In the genomic region with DNA sequence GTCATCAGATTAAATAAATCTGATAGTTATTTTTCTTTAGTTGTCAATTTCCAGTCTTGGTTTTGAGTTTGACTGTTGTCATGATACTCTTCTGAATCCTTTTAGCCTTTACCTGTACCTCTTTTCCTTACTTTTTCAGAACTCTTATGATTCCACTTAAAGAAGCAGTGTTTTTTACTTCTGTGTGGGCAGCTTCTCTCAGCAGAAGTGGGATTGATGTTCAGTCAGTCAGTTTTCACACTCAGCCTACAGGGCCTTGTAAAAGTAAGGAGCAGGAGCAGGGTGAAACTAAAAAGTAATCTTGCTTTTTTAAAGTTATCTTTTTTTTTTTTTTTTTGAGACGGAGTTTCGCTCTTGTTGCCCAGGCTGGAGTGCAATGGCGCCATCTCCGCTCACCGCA, we compare ENCODE assay signal across 1 cellular context.
TF ChIP-seq lines count a peak whose summit lies in the region.

No MANE protein-coding gene starts in this region.

TF ChIP-seq in WTC11, 78 proteins besides CTCF, POLR2A, EP300 and RAD21 (continued from another document):
- TF ChIP-seq, protein P1, sequence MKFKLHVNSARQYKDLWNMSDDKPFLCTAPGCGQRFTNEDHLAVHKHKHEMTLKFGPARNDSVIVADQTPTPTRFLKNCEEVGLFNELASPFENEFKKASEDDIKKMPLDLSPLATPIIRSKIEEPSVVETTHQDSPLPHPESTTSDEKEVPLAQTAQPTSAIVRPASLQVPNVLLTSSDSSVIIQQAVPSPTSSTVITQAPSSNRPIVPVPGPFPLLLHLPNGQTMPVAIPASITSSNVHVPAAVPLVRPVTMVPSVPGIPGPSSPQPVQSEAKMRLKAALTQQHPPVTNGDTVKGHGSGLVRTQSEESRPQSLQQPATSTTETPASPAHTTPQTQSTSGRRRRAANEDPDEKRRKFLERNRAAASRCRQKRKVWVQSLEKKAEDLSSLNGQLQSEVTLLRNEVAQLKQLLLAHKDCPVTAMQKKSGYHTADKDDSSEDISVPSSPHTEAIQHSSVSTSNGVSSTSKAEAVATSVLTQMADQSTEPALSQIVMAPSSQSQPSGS (CRISPR knock-in tag; IDR thresholded peaks at IDR 0.05; ENCODE audit: borderline replicate concordance, low read depth) = no peak
- TF ChIP-seq, protein P2, sequence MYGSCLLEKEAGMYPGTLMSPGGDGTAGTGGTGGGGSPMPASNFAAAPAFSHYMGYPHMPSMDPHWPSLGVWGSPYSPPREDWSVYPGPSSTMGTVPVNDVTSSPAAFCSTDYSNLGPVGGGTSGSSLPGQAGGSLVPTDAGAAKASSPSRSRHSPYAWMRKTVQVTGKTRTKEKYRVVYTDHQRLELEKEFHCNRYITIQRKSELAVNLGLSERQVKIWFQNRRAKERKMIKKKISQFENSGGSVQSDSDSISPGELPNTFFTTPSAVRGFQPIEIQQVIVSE (CRISPR knock-in tag; IDR thresholded peaks at IDR 0.05; ENCODE audit: borderline replicate concordance) = no peak
- TF ChIP-seq RELA (CRISPR knock-in tag; IDR thresholded peaks at IDR 0.05; ENCODE audit: borderline replicate concordance) = no peak
- TF ChIP-seq, protein P3, sequence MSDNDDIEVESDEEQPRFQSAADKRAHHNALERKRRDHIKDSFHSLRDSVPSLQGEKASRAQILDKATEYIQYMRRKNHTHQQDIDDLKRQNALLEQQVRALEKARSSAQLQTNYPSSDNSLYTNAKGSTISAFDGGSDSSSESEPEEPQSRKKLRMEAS (CRISPR knock-in tag; IDR thresholded peaks at IDR 0.05) = no peak
- no peak for TF ChIP-seq TEAD1 (CRISPR knock-in tag; IDR thresholded peaks at IDR 0.05)
- TF ChIP-seq ZNF317 (CRISPR knock-in tag; IDR thresholded peaks at IDR 0.05; ENCODE audit: borderline replicate concordance, low read depth) = no peak
- no peak for TF ChIP-seq NR3C1 (CRISPR knock-in tag; conservative IDR thresholded peaks at IDR 0.05; ENCODE audit: low read depth)
- TF ChIP-seq ATF1 (CRISPR knock-in tag; IDR thresholded peaks at IDR 0.05) = no peak
- no peak for TF ChIP-seq TEAD4 (CRISPR knock-in tag; IDR thresholded peaks at IDR 0.05)
- TF ChIP-seq ZNF416 (CRISPR knock-in tag; IDR thresholded peaks at IDR 0.05) = no peak
- no peak for TF ChIP-seq ZNF396 (CRISPR knock-in tag; IDR thresholded peaks at IDR 0.05; ENCODE audit: borderline replicate concordance)
- no peak for TF ChIP-seq ZBTB21 (CRISPR knock-in tag; IDR thresholded peaks at IDR 0.05; ENCODE audit: borderline replicate concordance)
- TF ChIP-seq, protein P4, sequence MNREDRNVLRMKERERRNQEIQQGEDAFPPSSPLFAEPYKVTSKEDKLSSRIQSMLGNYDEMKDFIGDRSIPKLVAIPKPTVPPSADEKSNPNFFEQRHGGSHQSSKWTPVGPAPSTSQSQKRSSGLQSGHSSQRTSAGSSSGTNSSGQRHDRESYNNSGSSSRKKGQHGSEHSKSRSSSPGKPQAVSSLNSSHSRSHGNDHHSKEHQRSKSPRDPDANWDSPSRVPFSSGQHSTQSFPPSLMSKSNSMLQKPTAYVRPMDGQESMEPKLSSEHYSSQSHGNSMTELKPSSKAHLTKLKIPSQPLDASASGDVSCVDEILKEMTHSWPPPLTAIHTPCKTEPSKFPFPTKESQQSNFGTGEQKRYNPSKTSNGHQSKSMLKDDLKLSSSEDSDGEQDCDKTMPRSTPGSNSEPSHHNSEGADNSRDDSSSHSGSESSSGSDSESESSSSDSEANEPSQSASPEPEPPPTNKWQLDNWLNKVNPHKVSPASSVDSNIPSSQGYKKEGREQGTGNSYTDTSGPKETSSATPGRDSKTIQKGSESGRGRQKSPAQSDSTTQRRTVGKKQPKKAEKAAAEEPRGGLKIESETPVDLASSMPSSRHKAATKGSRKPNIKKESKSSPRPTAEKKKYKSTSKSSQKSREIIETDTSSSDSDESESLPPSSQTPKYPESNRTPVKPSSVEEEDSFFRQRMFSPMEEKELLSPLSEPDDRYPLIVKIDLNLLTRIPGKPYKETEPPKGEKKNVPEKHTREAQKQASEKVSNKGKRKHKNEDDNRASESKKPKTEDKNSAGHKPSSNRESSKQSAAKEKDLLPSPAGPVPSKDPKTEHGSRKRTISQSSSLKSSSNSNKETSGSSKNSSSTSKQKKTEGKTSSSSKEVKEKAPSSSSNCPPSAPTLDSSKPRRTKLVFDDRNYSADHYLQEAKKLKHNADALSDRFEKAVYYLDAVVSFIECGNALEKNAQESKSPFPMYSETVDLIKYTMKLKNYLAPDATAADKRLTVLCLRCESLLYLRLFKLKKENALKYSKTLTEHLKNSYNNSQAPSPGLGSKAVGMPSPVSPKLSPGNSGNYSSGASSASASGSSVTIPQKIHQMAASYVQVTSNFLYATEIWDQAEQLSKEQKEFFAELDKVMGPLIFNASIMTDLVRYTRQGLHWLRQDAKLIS (CRISPR knock-in tag; IDR thresholded peaks at IDR 0.05; ENCODE audit: borderline replicate concordance) = no peak
- TF ChIP-seq, protein P5, sequence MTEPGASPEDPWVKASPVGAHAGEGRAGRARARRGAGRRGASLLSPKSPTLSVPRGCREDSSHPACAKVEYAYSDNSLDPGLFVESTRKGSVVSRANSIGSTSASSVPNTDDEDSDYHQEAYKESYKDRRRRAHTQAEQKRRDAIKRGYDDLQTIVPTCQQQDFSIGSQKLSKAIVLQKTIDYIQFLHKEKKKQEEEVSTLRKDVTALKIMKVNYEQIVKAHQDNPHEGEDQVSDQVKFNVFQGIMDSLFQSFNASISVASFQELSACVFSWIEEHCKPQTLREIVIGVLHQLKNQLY (CRISPR knock-in tag; IDR thresholded peaks at IDR 0.05) = no peak
- TF ChIP-seq JAZF1 (CRISPR knock-in tag; IDR thresholded peaks at IDR 0.05) = no peak
- TF ChIP-seq IRF2 (CRISPR knock-in tag; IDR thresholded peaks at IDR 0.05; ENCODE audit: borderline replicate concordance, low read depth) = no peak
- no peak for TF ChIP-seq ZNF219 (CRISPR knock-in tag; IDR thresholded peaks at IDR 0.05; ENCODE audit: borderline replicate concordance)
- no peak for TF ChIP-seq JUN (CRISPR knock-in tag; IDR thresholded peaks at IDR 0.05)
- TF ChIP-seq, protein P6, sequence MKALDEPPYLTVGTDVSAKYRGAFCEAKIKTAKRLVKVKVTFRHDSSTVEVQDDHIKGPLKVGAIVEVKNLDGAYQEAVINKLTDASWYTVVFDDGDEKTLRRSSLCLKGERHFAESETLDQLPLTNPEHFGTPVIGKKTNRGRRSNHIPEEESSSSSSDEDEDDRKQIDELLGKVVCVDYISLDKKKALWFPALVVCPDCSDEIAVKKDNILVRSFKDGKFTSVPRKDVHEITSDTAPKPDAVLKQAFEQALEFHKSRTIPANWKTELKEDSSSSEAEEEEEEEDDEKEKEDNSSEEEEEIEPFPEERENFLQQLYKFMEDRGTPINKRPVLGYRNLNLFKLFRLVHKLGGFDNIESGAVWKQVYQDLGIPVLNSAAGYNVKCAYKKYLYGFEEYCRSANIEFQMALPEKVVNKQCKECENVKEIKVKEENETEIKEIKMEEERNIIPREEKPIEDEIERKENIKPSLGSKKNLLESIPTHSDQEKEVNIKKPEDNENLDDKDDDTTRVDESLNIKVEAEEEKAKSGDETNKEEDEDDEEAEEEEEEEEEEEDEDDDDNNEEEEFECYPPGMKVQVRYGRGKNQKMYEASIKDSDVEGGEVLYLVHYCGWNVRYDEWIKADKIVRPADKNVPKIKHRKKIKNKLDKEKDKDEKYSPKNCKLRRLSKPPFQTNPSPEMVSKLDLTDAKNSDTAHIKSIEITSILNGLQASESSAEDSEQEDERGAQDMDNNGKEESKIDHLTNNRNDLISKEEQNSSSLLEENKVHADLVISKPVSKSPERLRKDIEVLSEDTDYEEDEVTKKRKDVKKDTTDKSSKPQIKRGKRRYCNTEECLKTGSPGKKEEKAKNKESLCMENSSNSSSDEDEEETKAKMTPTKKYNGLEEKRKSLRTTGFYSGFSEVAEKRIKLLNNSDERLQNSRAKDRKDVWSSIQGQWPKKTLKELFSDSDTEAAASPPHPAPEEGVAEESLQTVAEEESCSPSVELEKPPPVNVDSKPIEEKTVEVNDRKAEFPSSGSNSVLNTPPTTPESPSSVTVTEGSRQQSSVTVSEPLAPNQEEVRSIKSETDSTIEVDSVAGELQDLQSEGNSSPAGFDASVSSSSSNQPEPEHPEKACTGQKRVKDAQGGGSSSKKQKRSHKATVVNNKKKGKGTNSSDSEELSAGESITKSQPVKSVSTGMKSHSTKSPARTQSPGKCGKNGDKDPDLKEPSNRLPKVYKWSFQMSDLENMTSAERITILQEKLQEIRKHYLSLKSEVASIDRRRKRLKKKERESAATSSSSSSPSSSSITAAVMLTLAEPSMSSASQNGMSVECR (CRISPR knock-in tag; IDR thresholded peaks at IDR 0.05; ENCODE audit: borderline replicate concordance) = no peak
